In genomic region chr11:129273944-129274343, GRCh38 we compare ENCODE assay signal across 26 cellular contexts.
"Had no signal": no experiment of that assay in that cellular context is flagged by ENCODE, and none has a peak within 500 bp of the region (broad histone marks: within the 10 kb centered on the region; RNA-seq: fewer than 3 reads in every experiment).

No MANE protein-coding gene starts in this region.

- H3K4me3 ChIP-seq: adrenal gland, ascending aorta, breast epithelium, esophagus squamous epithelium, gastrocnemius medialis, ovary, prostate gland, tibial artery had no signal

- H3K36me3 Mint-ChIP-seq: natural killer cell treated with Interleukin-12 subunit alpha and Interleukin-12 subunit beta and Interleukin-15 and Interleukin-18, amount 100 ng/mL, for 72 hours had no signal

- H3K4me1 Mint-ChIP-seq: central memory CD8-positive, alpha-beta T cell had no signal

- H3K9me3 ChIP-seq: adrenal gland, ascending aorta, breast epithelium, esophagus squamous epithelium, gastrocnemius medialis, neutrophil, ovary, prostate gland, tibial artery had no signal

- H3K36me3 ChIP-seq: adrenal gland, ascending aorta, breast epithelium, esophagus squamous epithelium, gastrocnemius medialis, neutrophil, ovary, prostate gland, tibial artery had no signal

- H3K27me3 ChIP-seq: adrenal gland, ascending aorta, breast epithelium, esophagus squamous epithelium, gastrocnemius medialis, ovary, tibial artery had no signal

- H3K27ac Mint-ChIP-seq: activated CD4-positive, alpha-beta T cell treated with anti-CD3 and anti-CD28 coated beads for 36 hours; activated T-cell treated with anti-CD3 and anti-CD28 coated beads, Interleukin-2, amount 50 U/mL, for 24 hours; activated T-helper 17 cell treated with anti-CD3 and anti-CD28 coated beads, Interleukin-2, amount 50 U/mL, for 72 hours; endodermal cell; natural killer cell treated with Interleukin-12 subunit alpha and Interleukin-12 subunit beta and Interleukin-15 and Interleukin-18, amount 100 ng/mL, for 72 hours; stimulated activated naive CD8-positive, alpha-beta T cell treated with anti-CD3 and anti-CD28 coated beads, Interleukin-15, amount 100 ng/mL, for 72 hours; WTC11 had no signal

- H3K4me1 ChIP-seq: prostate gland had no signal

- H3K9me3 Mint-ChIP-seq: activated naive CD4-positive, alpha-beta T cell treated with anti-CD3 and anti-CD28 coated beads, Interleukin-2, amount 50 U/mL, for 72 hours; activated T-cell treated with anti-CD3 and anti-CD28 coated beads, Interleukin-2, amount 50 U/mL, for 24 hours; activated T-helper 17 cell treated with anti-CD3 and anti-CD28 coated beads, Interleukin-2, amount 50 U/mL, for 72 hours; endodermal cell; natural killer cell treated with Interleukin-12 subunit alpha and Interleukin-12 subunit beta and Interleukin-15 and Interleukin-18, amount 100 ng/mL, for 72 hours; stimulated activated naive CD8-positive, alpha-beta T cell treated with anti-CD3 and anti-CD28 coated beads, Interleukin-15, amount 100 ng/mL, for 72 hours; WTC11 had no signal

- ATAC-seq: activated CD4-positive, alpha-beta T cell treated with anti-CD3 and anti-CD28 coated beads for 36 hours; activated naive CD4-positive, alpha-beta T cell treated with anti-CD3 and anti-CD28 coated beads, Interleukin-2, amount 50 U/mL, for 72 hours; activated T-helper 17 cell treated with anti-CD3 and anti-CD28 coated beads, Interleukin-2, amount 50 U/mL, for 72 hours; gastrocnemius medialis; left ventricle myocardium superior; natural killer cell treated with Interleukin-12 subunit alpha and Interleukin-12 subunit beta and Interleukin-15 and Interleukin-18, amount 100 ng/mL, for 72 hours; right cardiac atrium; stimulated activated naive CD8-positive, alpha-beta T cell treated with anti-CD3 and anti-CD28 coated beads, Interleukin-15, amount 100 ng/mL, for 72 hours; WTC11 had no signal

- H3K4me3 Mint-ChIP-seq: activated CD4-positive, alpha-beta T cell treated with anti-CD3 and anti-CD28 coated beads for 36 hours; activated T-cell treated with anti-CD3 and anti-CD28 coated beads, Interleukin-2, amount 50 U/mL, for 24 hours; activated T-helper 17 cell treated with anti-CD3 and anti-CD28 coated beads, Interleukin-2, amount 50 U/mL, for 72 hours; central memory CD8-positive, alpha-beta T cell; endodermal cell; natural killer cell treated with Interleukin-12 subunit alpha and Interleukin-12 subunit beta and Interleukin-15 and Interleukin-18, amount 100 ng/mL, for 72 hours; stimulated activated naive CD8-positive, alpha-beta T cell treated with anti-CD3 and anti-CD28 coated beads, Interleukin-15, amount 100 ng/mL, for 72 hours; WTC11 had no signal

- H3K27ac ChIP-seq: ascending aorta, breast epithelium, esophagus squamous epithelium, gastrocnemius medialis, neutrophil, ovary, prostate gland, tibial artery had no signal

- DNase-seq: activated CD4-positive, alpha-beta T cell treated with anti-CD3 and anti-CD28 coated beads for 36 hours; activated CD4-positive, alpha-beta T cell treated with anti-CD3 and anti-CD28 coated beads, Interleukin-2, amount 50 U/mL, for 4 hours; activated CD8-positive, alpha-beta memory T cell treated with anti-CD3 and anti-CD28 coated beads for 24 hours; activated CD8-positive, alpha-beta memory T cell treated with anti-CD3 and anti-CD28 coated beads, Interleukin-2, amount 50 U/mL, for 4 hours; activated T-cell treated with anti-CD3 and anti-CD28 coated beads, Interleukin-2, amount 50 U/mL, for 24 hours; adrenal gland; cortex of kidney; endodermal cell; esophagus squamous epithelium; gastrocnemius medialis; left ventricle myocardium superior; midbrain; ovary; right cardiac atrium; stimulated activated CD4-positive, alpha-beta T cell treated with anti-CD3 and anti-CD28 coated beads, Interleukin-12 subunit alpha, Interleukin-12 subunit beta, amount 100 ng/mL, for 4 hours; stimulated activated naive CD8-positive, alpha-beta T cell treated with anti-CD3 and anti-CD28 coated beads, Interleukin-15, amount 100 ng/mL, for 72 hours; tibial artery had no signal
